In the genomic region with DNA sequence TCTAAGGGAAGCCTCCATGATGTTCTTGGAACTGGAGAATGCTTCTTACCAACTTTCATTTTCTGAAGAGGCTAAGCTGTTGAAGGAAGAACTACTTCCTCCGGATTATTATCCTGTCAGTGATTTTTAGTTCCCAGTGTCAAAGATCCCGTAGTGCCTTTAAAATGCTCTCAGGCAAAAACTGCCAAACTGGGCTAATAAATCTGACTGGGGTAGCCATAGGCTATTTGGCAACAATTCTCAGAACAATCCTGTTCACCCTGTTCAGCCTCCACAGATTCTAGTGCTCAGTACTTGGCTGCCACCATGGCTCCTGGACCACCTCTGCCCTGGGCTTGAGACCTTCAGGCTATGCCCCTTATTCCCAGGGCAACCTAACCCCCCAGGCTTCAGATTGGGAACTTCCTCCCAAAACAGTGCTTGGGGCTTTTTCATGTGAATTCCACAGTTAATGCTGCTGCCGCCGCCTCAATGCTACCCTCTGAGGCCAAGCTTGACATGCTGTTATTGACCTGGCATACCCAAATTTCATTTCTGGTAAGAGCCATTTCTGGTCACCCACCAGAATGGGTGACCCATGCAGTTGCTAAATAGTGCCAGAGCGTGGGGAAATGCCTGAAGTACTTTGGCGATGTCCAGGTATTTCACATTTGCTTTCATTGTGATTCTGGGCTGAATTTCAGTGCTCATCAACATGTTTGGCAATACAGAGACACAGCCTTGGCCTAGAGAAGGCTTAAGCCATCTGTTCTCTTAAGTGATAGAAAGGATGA, we compare ENCODE assay signal across 22 cellular contexts.
DNase-seq lines count a peak whose midpoint lies in the region; ATAC-seq, FAIRE-seq and TF ChIP-seq lines count a peak whose summit lies in the region.
"Had no signal": no experiment of that assay in that cellular context is flagged by ENCODE, and none has a peak within 500 bp of the region (broad histone marks: within the 10 kb centered on the region; RNA-seq: fewer than 3 reads in every experiment).

No MANE protein-coding gene starts in this region.

- FAIRE-seq in A549 (lab: Jason Lieb, UNC) (no peak), GM19239 (lab: Jason Lieb, UNC) (no peak)
- FAIRE-seq: H1 had no signal

- no peak for TF ChIP-seq POLR2A in A549 (IDR thresholded peaks at IDR 0.05; ENCODE audit: low read length)
- TF ChIP-seq POLR2A in esophagus squamous epithelium (IDR thresholded peaks at IDR 0.05): no peak

- H3K4me2 ChIP-seq in A549: peak overlapping the region; percentile 51
- H3K4me2 ChIP-seq: neural progenitor cell had no signal

- peaks cover 14% of the 10 kb centered on the region for H3K9me3 Mint-ChIP-seq in neural crest cell
- H3K9me3 Mint-ChIP-seq: neural progenitor cell; stimulated activated memory B cell treated with anti-CD40 and anti-IgM and Interleukin-4, amounts not matched to agents 10 μg/mL and 1 μg/mL and 100 μg/mL, for 72 hours had no signal

- DNase-seq in A549 (ENCODE audit: low read depth in 1 of 2, low spot score in 1 of 2) (no peak), NCI-H1694 (lab: John Stamatoyannopoulos, UW) (peak; percentile 50), esophagus squamous epithelium (lab: John Stamatoyannopoulos, UW) (no peak), neural crest cell (ENCODE audit: low read depth, low spot score) (no peak), GM19239 (ENCODE audit: insufficient read length, low spot score) (no peak), NCI-H2227 treated with DMSO at 0.1 percent for 48 hours (lab: John Stamatoyannopoulos, UW) (no peak)
- DNase-seq: central memory CD4-positive, alpha-beta T cell; DMS79; effector memory CD4-positive, alpha-beta T cell; midbrain; NCI-H774; PC-9; SJCRH30; stimulated activated CD4-positive, alpha-beta T cell treated with anti-CD3 and anti-CD28 coated beads, Interleukin-15, amount 100 ng/mL, for 24 hours; thyroid gland had no signal

- TF ChIP-seq EP300 in A549 (IDR thresholded peaks at IDR 0.05): no peak

- peaks cover 6% of the 10 kb centered on the region for H3K36me3 Mint-ChIP-seq in neural crest cell (ENCODE audit: low read depth)
- H3K36me3 Mint-ChIP-seq: neural progenitor cell; stimulated activated memory B cell treated with anti-CD40 and anti-IgM and Interleukin-4, amounts not matched to agents 10 μg/mL and 1 μg/mL and 100 μg/mL, for 72 hours had no signal

- H3K4me3 ChIP-seq in A549 (no peak overlapping the region), esophagus squamous epithelium (no peak overlapping the region)
- H3K4me3 ChIP-seq: neural progenitor cell, PC-9, SJCRH30, thyroid gland had no signal

- H3K4me3 Mint-ChIP-seq in neural crest cell: no peak overlapping the region
- H3K4me3 Mint-ChIP-seq: neural progenitor cell; stimulated activated memory B cell treated with anti-CD40 and anti-IgM and Interleukin-4, amounts not matched to agents 10 μg/mL and 1 μg/mL and 100 μg/mL, for 72 hours; T-helper 1 cell treated with Interleukin-12 subunit alpha and Interleukin-12 subunit beta and Interleukin-4 antibody, amounts not matched to agents 30 μg/mL and 1 μg/mL, for 36 hours had no signal

- peaks cover 41% of the 10 kb centered on the region for H3K4me1 Mint-ChIP-seq in neural crest cell

- POLR2A ChIA-PET in A549 (lab: Yijun Ruan, JAX): interaction anchor here (2.1 kb wide), 1 partner anchor 16 kb away, joined by 7 read pairs; no protein-coding TSS in a partner anchor

- peaks cover 49% of the 10 kb centered on the region for H3K4me1 ChIP-seq in A549
- H3K4me1 ChIP-seq in esophagus squamous epithelium: peaks cover 0 to 42% (median 10%) of the 10 kb centered on the region in 3 donors
- H3K4me1 ChIP-seq: thyroid gland had no signal

- ATAC-seq in A549 (peak; percentile 10 to 11; a peak in 1 of 6 replicates), HG02981 (IDR thresholded peaks at IDR 0.05; ENCODE audit: unreplicated experiment) (no peak), HG03095 (IDR thresholded peaks at IDR 0.05; ENCODE audit: unreplicated experiment) (no peak)
- ATAC-seq: stimulated activated memory B cell treated with anti-CD40 and anti-IgM and Interleukin-4, amounts not matched to agents 10 μg/mL and 1 μg/mL and 100 μg/mL, for 72 hours had no signal

- TF ChIP-seq RAD21 in A549 (conservative IDR thresholded peaks at IDR 0.05 in 1 of 2, IDR thresholded peaks at IDR 0.05 in 1 of 2): no peak

- WGBS in A549 (ENCODE audit: missing lambda C conversion rate): 86% methylated on average over 6 of the region's 6 CpGs
- 59 to 87% methylated on average over 6 of the region's 6 CpGs for WGBS in esophagus squamous epithelium, 2 donors

- H3K9me3 ChIP-seq in A549 (peaks cover 4% of the 10 kb centered on the region; the same call in 1 of the 3 replicates), esophagus squamous epithelium (no peaks in the 10 kb centered on the region)
- H3K9me3 ChIP-seq: SJCRH30, thyroid gland had no signal

- H3K27ac ChIP-seq in A549: peak overlapping the region; percentile 77 to 78
- H3K27ac ChIP-seq in esophagus squamous epithelium: peak overlapping the region in 3 of 4 donors; percentile 2 to 66 (median 47)
- H3K27ac ChIP-seq: neural progenitor cell, PC-9, SJCRH30, thyroid gland had no signal

- intact Hi-C loops in esophagus squamous epithelium (cut with DNase I): no loop called here

- TF ChIP-seq CTCF in A549 (IDR thresholded peaks at IDR 0.05) (no peak), esophagus squamous epithelium (IDR thresholded peaks at IDR 0.05) (no peak), neural crest cell (conservative IDR thresholded peaks at IDR 0.05) (no peak)

- peak overlapping the region; percentile 47 for H3K27ac Mint-ChIP-seq in neural crest cell (ENCODE audit: unreplicated experiment)
- H3K27ac Mint-ChIP-seq: activated T-helper 2 cell treated with anti-CD3 and anti-CD28 coated beads, Interferon-gamma antibody, Interleukin-2, Interleukin-4, amounts not matched to agents 10 μg/mL and 5 μg/mL and 100 μg/mL, durations not matched to agents 14 hours and 24 hours and 36 hours; neural progenitor cell; stimulated activated memory B cell treated with anti-CD40 and anti-IgM and Interleukin-4, amounts not matched to agents 10 μg/mL and 1 μg/mL and 100 μg/mL, for 72 hours; T-helper 1 cell treated with Interleukin-12 subunit alpha and Interleukin-12 subunit beta and Interleukin-4 antibody, amounts not matched to agents 30 μg/mL and 1 μg/mL, for 36 hours had no signal

- CTCF ChIA-PET in A549 (lab: Yijun Ruan, JAX): interaction anchor here (2.5 kb wide), 1 partner anchor 41 kb away, joined by 11 read pairs; no protein-coding TSS in a partner anchor

- no peaks in the 10 kb centered on the region for H3K27me3 Mint-ChIP-seq in neural crest cell (ENCODE audit: low read depth)
- H3K27me3 Mint-ChIP-seq: stimulated activated memory B cell treated with anti-CD40 and anti-IgM and Interleukin-4, amounts not matched to agents 10 μg/mL and 1 μg/mL and 100 μg/mL, for 72 hours had no signal

- no peaks in the 10 kb centered on the region for H3K36me3 ChIP-seq in esophagus squamous epithelium
- H3K36me3 ChIP-seq: neural progenitor cell, SJCRH30, thyroid gland had no signal

- H3K27me3 ChIP-seq in esophagus squamous epithelium: no peaks in the 10 kb centered on the region
- H3K27me3 ChIP-seq: neural progenitor cell, SJCRH30, thyroid gland had no signal

TF ChIP-seq in A549, 52 proteins besides CTCF, POLR2A, EP300 and RAD21:
- no peak for TF ChIP-seq RNF2 (IDR thresholded peaks at IDR 0.05; ENCODE audit: borderline replicate concordance, low read depth)

Comparison
In these comparisons a context has a peak if more than half of its experiments do, and no peak if none do; other contexts are left out.
1. ATAC-seq: peak in A549 (2 of 2); none in HG02981 (single experiment) and HG03095 (single experiment).